In the genomic region with DNA sequence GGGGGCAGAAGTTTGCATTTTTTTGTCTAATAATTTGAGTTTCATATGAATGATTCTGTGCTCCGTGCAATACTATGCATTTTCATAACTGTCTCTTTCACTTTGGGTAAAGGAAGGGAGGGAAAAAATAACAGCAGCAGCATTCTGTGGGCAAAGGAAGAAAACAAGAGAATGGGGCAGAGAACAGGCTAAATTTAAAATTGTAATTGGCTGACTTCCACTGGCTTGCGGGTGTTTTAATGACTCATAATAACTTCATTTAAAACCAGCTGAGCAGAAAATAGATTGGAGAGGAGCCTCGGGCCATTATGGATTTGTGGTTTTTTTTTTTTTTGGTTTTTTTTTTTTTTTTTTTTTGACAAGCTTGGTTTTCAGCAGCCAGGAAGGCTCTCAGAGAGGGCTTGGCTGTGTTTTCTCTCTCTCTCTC, we compare ENCODE assay signal across 8 cellular contexts.
DNase-seq lines count a peak whose midpoint lies in the region; ATAC-seq and TF ChIP-seq lines count a peak whose summit lies in the region.

No MANE protein-coding gene starts in this region.

- intact Hi-C loops in upper lobe of right lung (cut with DNase I): no loop called here

- DNase-seq in AG04449 (ENCODE audit: low read depth, low spot score) (peak; percentile 44), HT1080 (ENCODE audit: low read depth) (peak; percentile 60), OCI-M1 (lab: John Stamatoyannopoulos, UW) (peak; percentile 93), cerebellar cortex (ENCODE audit: low spot score) (peak; percentile 96), mesenchymal stem cell (peak; percentile 78), upper lobe of right lung (no peak), iPS-NIHi11 (ENCODE audit: low spot score) (no peak), DMS114 treated with DMSO at 0.1 percent for 48 hours (lab: John Stamatoyannopoulos, UW; ENCODE audit: unreplicated experiment) (no peak)

- H2BK15ac ChIP-seq in mesenchymal stem cell (ENCODE audit: low read depth, poor library complexity, severe bottlenecking): no peak overlapping the region

- no peak overlapping the region for H2BK5ac ChIP-seq in mesenchymal stem cell (ENCODE audit: low read depth, low read length, poor library complexity, severe bottlenecking)

- no peak overlapping the region for H3K4me3 ChIP-seq in AG04449 (ENCODE audit: low read depth, low read length)
- H3K4me3 ChIP-seq in mesenchymal stem cell (ENCODE audit: insufficient read depth in 1 of 2, low read depth in 1 of 2, low read length in 2 of 2): peak overlapping the region in 1 of 2 experiments; percentile 42
- no peak overlapping the region for H3K4me3 ChIP-seq in upper lobe of right lung

- H3K79me1 ChIP-seq in mesenchymal stem cell (replicated peaks; ENCODE audit: low read length, poor library complexity, severe bottlenecking): no peaks in the 10 kb centered on the region

- no peak overlapping the region for H3K23ac ChIP-seq in mesenchymal stem cell (ENCODE audit: low read length in 2 of 2)

- POLR2A ChIA-PET in AG04449 (lab: Yijun Ruan, JAX): no interaction called here

- H2BK120ac ChIP-seq in mesenchymal stem cell (ENCODE audit: low read depth, low read length): no peak overlapping the region

- H3K4me1 ChIP-seq in mesenchymal stem cell (ENCODE audit: control insufficient read depth, insufficient read depth, low read depth, low read length) (peaks cover 16% of the 10 kb centered on the region), upper lobe of right lung (peaks cover 93% of the 10 kb centered on the region)

- no peak overlapping the region for H2AFZ ChIP-seq in mesenchymal stem cell (ENCODE audit: low read depth, low read length)

- TF ChIP-seq CTCF in AG04449 (IDR thresholded peaks at IDR 0.05; ENCODE audit: insufficient read depth, low read length, missing control alignments): no peak
- no peak for TF ChIP-seq CTCF in upper lobe of right lung (IDR thresholded peaks at IDR 0.05)

- no peak overlapping the region for H2AK5ac ChIP-seq in mesenchymal stem cell (ENCODE audit: low read length, severe bottlenecking)

- no peak overlapping the region for H3K27ac ChIP-seq in mesenchymal stem cell (ENCODE audit: low read length, poor library complexity, severe bottlenecking)
- H3K27ac ChIP-seq in upper lobe of right lung: peak overlapping the region; percentile 97

- no peak overlapping the region for H3K18ac ChIP-seq in mesenchymal stem cell (ENCODE audit: low read depth in 1 of 2, low read length in 2 of 2)

- H3K4ac ChIP-seq in mesenchymal stem cell (ENCODE audit: low read depth in 1 of 2, low read length in 2 of 2): no peak overlapping the region

- H3K9me3 ChIP-seq in mesenchymal stem cell (ENCODE audit: control insufficient read depth, low read length) (no peaks in the 10 kb centered on the region), upper lobe of right lung (no peaks in the 10 kb centered on the region)

- H4K8ac ChIP-seq in mesenchymal stem cell (ENCODE audit: low read length): no peak overlapping the region

- no peak overlapping the region for H4K91ac ChIP-seq in mesenchymal stem cell (ENCODE audit: low read length)

- no peak for ATAC-seq in upper lobe of right lung

- no peaks in the 10 kb centered on the region for H3K36me3 ChIP-seq in mesenchymal stem cell (ENCODE audit: control insufficient read depth in 1 of 2, insufficient read depth in 2 of 2, low read depth in 1 of 2, low read length in 2 of 2)
- H3K36me3 ChIP-seq in upper lobe of right lung: no peaks in the 10 kb centered on the region

- H3K14ac ChIP-seq in mesenchymal stem cell (ENCODE audit: low read length in 2 of 2): no peak overlapping the region

- WGBS in mesenchymal stem cell: 0% methylated on average over 1 of the region's 3 CpGs

- CTCF ChIA-PET in AG04449 (lab: Yijun Ruan, JAX): interaction anchor here (0.6 kb wide), 1 partner anchor 174 kb away, joined by 3 read pairs; no protein-coding TSS in a partner anchor

- H3K9ac ChIP-seq in mesenchymal stem cell (ENCODE audit: low read length): no peak overlapping the region

- no peak overlapping the region for H2BK12ac ChIP-seq in mesenchymal stem cell (ENCODE audit: low read length in 2 of 2)

- H3K27me3 ChIP-seq in mesenchymal stem cell (ENCODE audit: control insufficient read depth in 1 of 2, insufficient read depth in 1 of 2, low read length in 2 of 2) (peaks cover 79 to 80% of the 10 kb centered on the region in 2 experiments), upper lobe of right lung (no peaks in the 10 kb centered on the region)

- H3K4me2 ChIP-seq in mesenchymal stem cell (ENCODE audit: low read length, poor library complexity, severe bottlenecking): no peak overlapping the region

Comparison
In these comparisons a context has a peak if more than half of its experiments do, and no peak if none do; other contexts are left out.
1. DNase-seq: peak in AG04449 (single experiment), HT1080 (single experiment), OCI-M1 (single experiment), cerebellar cortex (single experiment) and mesenchymal stem cell (single experiment); none in upper lobe of right lung (single experiment), iPS-NIHi11 (single experiment) and DMS114 treated with DMSO at 0.1 percent for 48 hours (single experiment).